Comparison of ENCODE assay signal across 8 cellular contexts in genomic region chrX:119887721-119888425, GRCh38. TPM values are rescaled to one million over a fixed set of nuclear protein-coding genes. Genes with fewer than 3 reads are reported as not detected.
A peak's percentile ranks its signal among the peaks of the same experiment; 100 is the strongest.
DNase-seq lines count a peak whose midpoint lies in the region; ATAC-seq lines count a peak whose summit lies in the region.

No MANE protein-coding gene starts in this region.

- no peaks in the 10 kb centered on the region for H3K36me3 Mint-ChIP-seq in activated CD8-positive, alpha-beta memory T cell treated with anti-CD3 and anti-CD28 coated beads, Interleukin-2, amount 10 ng/mL, durations not matched to agents 7 days and 5 days

- no peak overlapping the region for H3K27ac Mint-ChIP-seq in activated CD8-positive, alpha-beta memory T cell treated with anti-CD3 and anti-CD28 coated beads, Interleukin-2, amount 10 ng/mL, durations not matched to agents 7 days and 5 days
- no peak overlapping the region for H3K27ac Mint-ChIP-seq in stimulated activated naive CD8-positive, alpha-beta T cell treated with anti-CD3 and anti-CD28 coated beads, Interleukin-15, amount 100 ng/mL, for 72 hours

- peak overlapping the region; percentile 13; the same call in 1 of the 2 replicates for H3K4me3 ChIP-seq in GM08714 (ENCODE audit: low read length)

- no peaks in the 10 kb centered on the region for H3K9me3 Mint-ChIP-seq in activated CD8-positive, alpha-beta memory T cell treated with anti-CD3 and anti-CD28 coated beads, Interleukin-2, amount 10 ng/mL, durations not matched to agents 7 days and 5 days (ENCODE audit: low read depth)
- no peaks in the 10 kb centered on the region for H3K9me3 Mint-ChIP-seq in stimulated activated naive CD8-positive, alpha-beta T cell treated with anti-CD3 and anti-CD28 coated beads, Interleukin-15, amount 100 ng/mL, for 72 hours

- peaks cover 15% of the 10 kb centered on the region for H3K4me1 Mint-ChIP-seq in activated CD8-positive, alpha-beta memory T cell treated with anti-CD3 and anti-CD28 coated beads, Interleukin-2, amount 10 ng/mL, durations not matched to agents 7 days and 5 days
- H3K4me1 Mint-ChIP-seq in stimulated activated naive CD8-positive, alpha-beta T cell treated with anti-CD3 and anti-CD28 coated beads, Interleukin-15, amount 100 ng/mL, for 72 hours: peaks cover 9% of the 10 kb centered on the region

- peak; percentile 77 for ATAC-seq in HG02852 (IDR thresholded peaks at IDR 0.05; ENCODE audit: unreplicated experiment)
- ATAC-seq in activated CD8-positive, alpha-beta memory T cell treated with anti-CD3 and anti-CD28 coated beads, Interleukin-2, amount 10 ng/mL, durations not matched to agents 7 days and 5 days: peak; percentile 72
- ATAC-seq in stimulated activated naive CD8-positive, alpha-beta T cell treated with anti-CD3 and anti-CD28 coated beads, Interleukin-15, amount 100 ng/mL, for 72 hours: peak; percentile 95

- CTCF ChIA-PET in activated CD8-positive, alpha-beta memory T cell treated with anti-CD3 and anti-CD28 coated beads, Interleukin-2, amount 10 ng/mL, durations not matched to agents 7 days and 5 days (lab: Charles Lee): interaction anchor here (0.7 to 2.5 kb wide), 12 partner anchors 9 to 375 kb away, joined by 3 to 12 read pairs (median 3); partner anchors contain the start of genes NDUFA1, RNF113A, RPL39 and SEPTIN6

- DNase-seq in NCI-H748 treated with DMSO at 0.1 percent for 48 hours (lab: John Stamatoyannopoulos, UW) (peak; percentile 12), epidermal melanocyte (ENCODE audit: insufficient read length, low spot score) (peak; percentile 21), midbrain (lab: John Stamatoyannopoulos, UW) (peak; percentile 5), HuH-7.5 (ENCODE audit: low spot score) (no peak)
- peak; percentile 72 for DNase-seq in activated CD8-positive, alpha-beta memory T cell treated with anti-CD3 and anti-CD28 coated beads, Interleukin-2, amount 10 ng/mL, durations not matched to agents 7 days and 5 days
- peak; percentile 63 to 73 for DNase-seq in stimulated activated naive CD8-positive, alpha-beta T cell treated with anti-CD3 and anti-CD28 coated beads, Interleukin-15, amount 100 ng/mL, for 72 hours

- peak overlapping the region; percentile 58 for H3K4me3 Mint-ChIP-seq in activated CD8-positive, alpha-beta memory T cell treated with anti-CD3 and anti-CD28 coated beads, Interleukin-2, amount 10 ng/mL, durations not matched to agents 7 days and 5 days
- H3K4me3 Mint-ChIP-seq in stimulated activated naive CD8-positive, alpha-beta T cell treated with anti-CD3 and anti-CD28 coated beads, Interleukin-15, amount 100 ng/mL, for 72 hours: peak overlapping the region; percentile 60 to 74

- no peaks in the 10 kb centered on the region for H3K27me3 Mint-ChIP-seq in activated CD8-positive, alpha-beta memory T cell treated with anti-CD3 and anti-CD28 coated beads, Interleukin-2, amount 10 ng/mL, durations not matched to agents 7 days and 5 days
- H3K27me3 Mint-ChIP-seq in stimulated activated naive CD8-positive, alpha-beta T cell treated with anti-CD3 and anti-CD28 coated beads, Interleukin-15, amount 100 ng/mL, for 72 hours: peaks cover 7% of the 10 kb centered on the region

RNA-seq across cellular contexts. Expression of gene AKAP14, which starts 7.8 kb away (rescaled TPM):
- total RNA-seq in activated CD8-positive, alpha-beta memory T cell treated with anti-CD3 and anti-CD28 coated beads, Interleukin-2, amount 10 ng/mL, durations not matched to agents 7 days and 5 days: not detected

RNA-seq across cellular contexts. Expression of gene NDUFA1, which starts 16.2 kb away (rescaled TPM):
- total RNA-seq in activated CD8-positive, alpha-beta memory T cell treated with anti-CD3 and anti-CD28 coated beads, Interleukin-2, amount 10 ng/mL, durations not matched to agents 7 days and 5 days: 100 to 1,000 TPM in 1 of 2 experiments, 10 to 100 TPM in 1; 93.2 to 102 TPM

RNA-seq across cellular contexts. Expression of gene RNF113A, which starts 16.3 kb away (rescaled TPM):
- 10 to 100 TPM; 32.2 to 32.5 TPM for total RNA-seq in activated CD8-positive, alpha-beta memory T cell treated with anti-CD3 and anti-CD28 coated beads, Interleukin-2, amount 10 ng/mL, durations not matched to agents 7 days and 5 days

RNA-seq across cellular contexts. Expression of gene UPF3B, which starts 35.1 kb away (rescaled TPM):
- total RNA-seq in activated CD8-positive, alpha-beta memory T cell treated with anti-CD3 and anti-CD28 coated beads, Interleukin-2, amount 10 ng/mL, durations not matched to agents 7 days and 5 days: 10 to 100 TPM; 11.3 to 12.8 TPM

RNA-seq across cellular contexts. Expression of gene NKAP, which starts 55.7 kb away (rescaled TPM):
- 10 to 100 TPM in 1 of 2 experiments, 1 to 10 TPM in 1; 8.1 to 10.4 TPM for total RNA-seq in activated CD8-positive, alpha-beta memory T cell treated with anti-CD3 and anti-CD28 coated beads, Interleukin-2, amount 10 ng/mL, durations not matched to agents 7 days and 5 days
